In the genomic region with DNA sequence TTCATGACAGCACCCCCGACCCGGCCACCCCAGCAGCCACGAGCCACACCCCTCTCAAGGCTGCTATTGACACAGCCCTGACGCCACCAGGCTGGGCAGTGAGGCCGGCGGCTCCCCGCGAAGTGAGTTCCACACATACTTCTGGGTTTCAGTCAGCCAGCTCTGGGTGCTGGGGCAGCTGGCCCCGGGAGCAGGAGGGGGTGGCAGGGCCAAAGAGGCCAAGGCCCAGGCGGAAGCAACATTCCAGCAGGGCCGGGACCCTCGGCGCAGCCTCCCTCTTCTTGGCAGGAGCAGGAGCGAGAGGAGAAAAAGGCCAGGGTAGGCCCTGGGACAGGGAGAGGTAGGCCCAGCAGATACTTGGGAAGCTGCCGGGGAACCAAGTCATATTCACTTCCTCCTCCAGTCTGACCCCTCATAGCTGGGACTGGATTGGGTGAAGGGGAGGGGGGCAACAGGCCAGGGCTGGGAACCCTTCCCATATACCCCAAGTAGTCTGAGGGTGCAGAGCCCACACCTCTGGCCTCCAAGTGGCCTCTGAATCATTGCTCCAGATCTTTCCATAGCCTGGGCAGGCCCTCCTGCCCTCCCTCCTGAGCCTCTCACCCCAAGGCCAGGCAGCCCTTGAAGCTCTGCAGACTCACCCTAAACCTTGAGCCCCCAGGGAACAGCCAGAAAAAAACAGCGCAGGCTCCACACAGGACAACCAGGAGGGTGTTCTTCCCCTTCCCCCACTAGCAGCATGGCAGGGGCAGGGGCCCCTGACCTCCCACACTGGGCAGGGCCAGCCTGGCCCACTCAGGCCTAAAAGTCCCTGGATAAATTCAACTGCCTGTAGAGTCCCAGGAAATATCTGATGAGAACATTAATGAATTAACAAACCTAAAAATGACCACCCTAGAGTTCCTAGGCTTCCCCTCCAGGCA, we compare ENCODE assay signal across 9 cellular contexts. TPM values are rescaled to one million over a fixed set of nuclear protein-coding genes. Genes with fewer than 3 reads are reported as not detected.
DNase-seq lines count a peak whose midpoint lies in the region; ATAC-seq, FAIRE-seq and TF ChIP-seq lines count a peak whose summit lies in the region.
"Had no signal": no experiment of that assay in that cellular context is flagged by ENCODE, and none has a peak within 500 bp of the region (broad histone marks: within the 10 kb centered on the region; RNA-seq: fewer than 3 reads in every experiment).

No MANE protein-coding gene starts in this region.

- H3K4me3 ChIP-seq in astrocyte of the cerebellum (ENCODE audit: low read depth, low read length) (no peak overlapping the region), right cardiac atrium (ENCODE audit: low read length) (no peak overlapping the region), skin epidermis (no peak overlapping the region)

- intact Hi-C loops in right cardiac atrium (cut with DNase I) = no loop called here

- H3K9me3 ChIP-seq in right cardiac atrium (ENCODE audit: control insufficient read depth, low read length) = no peaks in the 10 kb centered on the region

- TF ChIP-seq POLR2A in H54 (IDR thresholded peaks at IDR 0.05; ENCODE audit: low read depth, low read length) = no peak

- H3K27me3 ChIP-seq in right cardiac atrium (ENCODE audit: control insufficient read depth, insufficient read depth) = no peaks in the 10 kb centered on the region

- ATAC-seq in right cardiac atrium (peak; percentile 46 to 56), GM18858 (IDR thresholded peaks at IDR 0.05; ENCODE audit: unreplicated experiment) (no peak)

- peaks cover 37% of the 10 kb centered on the region for H3K4me1 ChIP-seq in right cardiac atrium (ENCODE audit: control insufficient read depth, insufficient read depth, low read length)

- in situ Hi-C loops in astrocyte of the cerebellum (cut with HindIII; ENCODE audit: low sequenced_read_pairs) = no loop called here

- FAIRE-seq in H54 (lab: Jason Lieb, UNC) = no peak
- FAIRE-seq: GM12891 had no signal

- no peak for TF ChIP-seq CTCF in astrocyte of the cerebellum (IDR thresholded peaks at IDR 0.05; ENCODE audit: low read depth, low read length, missing control alignments)

- H3K27ac ChIP-seq in right cardiac atrium (ENCODE audit: low read length) = peak overlapping the region; percentile 91
- H3K27ac ChIP-seq in skin epidermis = peak overlapping the region in 19 of 21 experiments; percentile 20 to 93 (median 80)

- WGBS in right cardiac atrium = 11% methylated on average over 16 of the region's 16 CpGs

- DNase-seq in H54 (ENCODE audit: insufficient read length, low spot score) (peak; percentile 67), astrocyte of the cerebellum (ENCODE audit: low read depth) (peak; percentile 43), right cardiac atrium (peak; percentile 86 to 91 (median 89)), DMS53 (lab: John Stamatoyannopoulos, UW) (no peak), D341Med (ENCODE audit: low spot score) (no peak)
- DNase-seq in activated naive CD4-positive, alpha-beta T cell treated with anti-CD3 and anti-CD28 coated beads, Interleukin-2, amount 50 U/mL, for 16 hours = no peak

RNA-seq across cellular contexts. Expression of gene HSPG2, which starts 5.7 kb away (rescaled TPM):
- total RNA-seq in right cardiac atrium = 100 to 1,000 TPM; 320 to 659 (median 492) TPM
- polyA plus RNA-seq in right cardiac atrium = 257 TPM

RNA-seq across cellular contexts. Expression of gene CELA3B, which starts 45.4 kb away (rescaled TPM):
- under 1 TPM in 1 of 4 donors, not detected in 3; 0.53 TPM for total RNA-seq in right cardiac atrium
- polyA plus RNA-seq in right cardiac atrium = 0.09 TPM

Comparison
In these comparisons a context has a peak if more than half of its experiments do, and no peak if none do; other contexts are left out.
1. DNase-seq: peak in H54 (single experiment), astrocyte of the cerebellum (single experiment) and right cardiac atrium (3 of 3); none in DMS53 (single experiment), D341Med (single experiment) and activated naive CD4-positive, alpha-beta T cell treated with anti-CD3 and anti-CD28 coated beads, Interleukin-2, amount 50 U/mL, for 16 hours (single experiment).